Comparison of ENCODE assay signal across 9 cellular contexts in the genomic region with DNA sequence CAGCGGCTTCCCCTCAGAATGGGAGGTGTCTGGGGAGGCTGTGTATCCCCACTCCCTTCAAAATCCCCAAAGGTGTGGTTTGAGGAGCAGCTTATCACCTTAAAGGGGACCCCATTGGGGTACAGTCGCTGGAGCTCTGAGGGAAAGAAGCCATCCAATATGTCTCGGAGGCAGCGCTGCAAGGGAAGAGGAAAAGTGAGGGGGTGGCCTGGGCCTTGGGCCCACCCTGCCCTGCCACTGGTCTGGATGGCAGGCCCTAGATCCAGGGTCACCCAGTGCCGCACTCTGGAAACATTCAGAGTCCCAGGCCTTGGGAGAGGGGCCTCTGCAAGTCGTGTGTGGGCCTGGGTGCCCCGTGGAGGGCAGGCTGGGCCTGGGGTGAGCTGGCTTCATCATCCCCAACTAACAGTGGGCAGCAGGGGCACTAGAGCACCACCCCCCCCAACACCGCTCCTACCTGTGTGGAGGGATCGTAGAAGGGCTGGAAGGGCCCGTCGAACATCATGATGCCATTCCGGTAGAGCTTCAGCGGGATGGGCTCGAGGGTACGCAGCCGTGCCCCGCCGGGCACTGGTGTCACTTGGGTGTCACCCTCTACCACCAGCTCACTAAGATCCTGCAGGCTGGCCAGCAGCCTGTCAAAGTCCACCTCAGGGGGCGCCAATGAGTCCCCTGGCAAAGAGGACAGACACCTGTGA. TPM values are rescaled to one million over a fixed set of nuclear protein-coding genes. Genes with fewer than 3 reads are reported as not detected.
DNase-seq lines count a peak whose midpoint lies in the region; ATAC-seq, FAIRE-seq and TF ChIP-seq lines count a peak whose summit lies in the region.
"Had no signal": no experiment of that assay in that cellular context is flagged by ENCODE, and none has a peak within 500 bp of the region (broad histone marks: within the 10 kb centered on the region; RNA-seq: fewer than 3 reads in every experiment).

No MANE protein-coding gene starts in this region.

- intact Hi-C loops in transverse colon (cut with DNase I; ENCODE audit: low total_unique reads) (no loop called here), testis (cut with DNase I; ENCODE audit: low total_unique reads) (no loop called here)

- no peak for DNase-seq in CD8-positive, alpha-beta memory T cell
- DNase-seq in HUDEP-2 (lab: John Stamatoyannopoulos, UW; ENCODE audit: unreplicated experiment in 76 of 76) (peak in 61 of 76 experiments; percentile 4 to 73 (median 48)), right atrium auricular region (ENCODE audit: low spot score) (no peak), transverse colon (peak; percentile 52), glomerular visceral epithelial cell (ENCODE audit: extremely low spot score) (no peak), urothelium cell line (ENCODE audit: low spot score) (no peak), testis (no peak)
- DNase-seq in activated CD8-positive, alpha-beta memory T cell treated with anti-CD3 and anti-CD28 coated beads, Interleukin-2, amount 10 ng/mL, durations not matched to agents 7 days and 5 days = peak; percentile 76

- TF ChIP-seq POLR2A in transverse colon (IDR thresholded peaks at IDR 0.05) (no peak), testis (IDR thresholded peaks at IDR 0.05) (no peak)

- FAIRE-seq in urothelium cell line (lab: Jason Lieb, UNC) = no peak

- H3K9me3 Mint-ChIP-seq in CD8-positive, alpha-beta memory T cell = no peaks in the 10 kb centered on the region
- no peaks in the 10 kb centered on the region for H3K9me3 Mint-ChIP-seq in activated CD8-positive, alpha-beta memory T cell treated with anti-CD3 and anti-CD28 coated beads, Interleukin-2, amount 10 ng/mL, durations not matched to agents 7 days and 5 days (ENCODE audit: low read depth)
- H3K9me3 Mint-ChIP-seq: nephron had no signal

- WGBS in transverse colon (ENCODE audit: low coverage in 1 of 2), 2 donors = 76 to 93% methylated on average over 3 to 15 of the region's 19 CpGs
- WGBS in testis, 2 donors = 88 to 100% methylated on average over 1 to 19 of the region's 19 CpGs

- peak in 1 of 2 donors; percentile 34 for TF ChIP-seq CTCF in right atrium auricular region (IDR thresholded peaks at IDR 0.05)
- peak in 3 of 5 experiments; percentile 18 to 34 (median 31) for TF ChIP-seq CTCF in transverse colon (IDR thresholded peaks at IDR 0.05)
- peak in 1 of 3 experiments; percentile 10 for TF ChIP-seq CTCF in testis (IDR thresholded peaks at IDR 0.05)

- H3K9me3 ChIP-seq in CD8-positive, alpha-beta memory T cell (ENCODE audit: low read length) = no peaks in the 10 kb centered on the region
- H3K9me3 ChIP-seq in right atrium auricular region (no peaks in the 10 kb centered on the region), transverse colon (no peaks in the 10 kb centered on the region), testis (no peaks in the 10 kb centered on the region)

- peak overlapping the region; percentile 40 for H3K4me3 ChIP-seq in CD8-positive, alpha-beta memory T cell (ENCODE audit: low read length)
- H3K4me3 ChIP-seq in right atrium auricular region (no peak overlapping the region), transverse colon (no peak overlapping the region), testis (no peak overlapping the region)

- H3K4me3 Mint-ChIP-seq in CD8-positive, alpha-beta memory T cell = peak overlapping the region in 5 of 7 donors; percentile 19 to 94 (median 87)
- no peak overlapping the region for H3K4me3 Mint-ChIP-seq in activated CD8-positive, alpha-beta memory T cell treated with anti-CD3 and anti-CD28 coated beads, Interleukin-2, amount 10 ng/mL, durations not matched to agents 7 days and 5 days

- H3K27ac ChIP-seq in CD8-positive, alpha-beta memory T cell (ENCODE audit: low read depth, low read length) = peak overlapping the region; percentile 60
- H3K27ac ChIP-seq in right atrium auricular region (peak overlapping the region; percentile 68 to 80), transverse colon (peak overlapping the region; percentile 65 to 98 (median 86)), testis (no peak overlapping the region)

- ATAC-seq in activated CD8-positive, alpha-beta memory T cell treated with anti-CD3 and anti-CD28 coated beads, Interleukin-2, amount 10 ng/mL, durations not matched to agents 7 days and 5 days = no peak

- no peaks in the 10 kb centered on the region for H3K36me3 ChIP-seq in CD8-positive, alpha-beta memory T cell (ENCODE audit: insufficient read depth, low read length)
- H3K36me3 ChIP-seq in right atrium auricular region = no peaks in the 10 kb centered on the region
- H3K36me3 ChIP-seq in transverse colon = no peaks in the 10 kb centered on the region
- no peaks in the 10 kb centered on the region for H3K36me3 ChIP-seq in testis (ENCODE audit: low read depth, missing control alignments)

- no peaks in the 10 kb centered on the region for H3K27me3 ChIP-seq in CD8-positive, alpha-beta memory T cell (ENCODE audit: insufficient read depth, low read length, poor library complexity, severe bottlenecking)
- no peaks in the 10 kb centered on the region for H3K27me3 ChIP-seq in right atrium auricular region
- no peaks in the 10 kb centered on the region for H3K27me3 ChIP-seq in transverse colon
- no peaks in the 10 kb centered on the region for H3K27me3 ChIP-seq in testis

- H3K4me1 ChIP-seq in CD8-positive, alpha-beta memory T cell (ENCODE audit: insufficient read depth, low read length) = peaks cover 99% of the 10 kb centered on the region
- peaks cover 0 to 76% of the 10 kb centered on the region in 2 donors for H3K4me1 ChIP-seq in right atrium auricular region
- H3K4me1 ChIP-seq in transverse colon = peaks cover 13 to 72% (median 47%) of the 10 kb centered on the region in 4 donors
- peaks cover 22% of the 10 kb centered on the region for H3K4me1 ChIP-seq in testis

- POLR2A ChIA-PET in CD8-positive, alpha-beta memory T cell (lab: Charles Lee) = interaction anchor here (0.5 to 10.6 kb wide), 11 partner anchors 8 to 217 kb away, joined by 3 to 287 read pairs (median 6); partner anchors contain the start of genes CD52 and UBXN11

- H3K4me1 Mint-ChIP-seq in CD8-positive, alpha-beta memory T cell = peaks cover 90 to 98% (median 95%) of the 10 kb centered on the region in 3 donors
- H3K4me1 Mint-ChIP-seq in activated CD8-positive, alpha-beta memory T cell treated with anti-CD3 and anti-CD28 coated beads, Interleukin-2, amount 10 ng/mL, durations not matched to agents 7 days and 5 days = peaks cover 97% of the 10 kb centered on the region

- no peak for TF ChIP-seq EP300 in transverse colon (IDR thresholded peaks at IDR 0.05; ENCODE audit: low read depth)

- no peaks in the 10 kb centered on the region for H3K27me3 Mint-ChIP-seq in CD8-positive, alpha-beta memory T cell
- no peaks in the 10 kb centered on the region for H3K27me3 Mint-ChIP-seq in activated CD8-positive, alpha-beta memory T cell treated with anti-CD3 and anti-CD28 coated beads, Interleukin-2, amount 10 ng/mL, durations not matched to agents 7 days and 5 days

- H3K36me3 Mint-ChIP-seq in CD8-positive, alpha-beta memory T cell = peaks cover 7 to 39% (median 8%) of the 10 kb centered on the region in 3 donors
- H3K36me3 Mint-ChIP-seq in activated CD8-positive, alpha-beta memory T cell treated with anti-CD3 and anti-CD28 coated beads, Interleukin-2, amount 10 ng/mL, durations not matched to agents 7 days and 5 days = peaks cover 36% of the 10 kb centered on the region

- in situ Hi-C loops in transverse colon (cut with MboI; ENCODE audit: low pct_ligation_motif_present in 1 of 4, low pct_unique_long_range_greater_than_20kb in 1 of 4, low sequenced_read_pairs in 3 of 4) = no loop called here

- CTCF ChIA-PET in CD8-positive, alpha-beta memory T cell (lab: Charles Lee) = interaction anchor here (0.5 to 21.9 kb wide), 21 partner anchors 8 to 593 kb away, joined by 3 to 840 read pairs (median 6); partner anchors contain the start of genes CD52, CEP85, DHDDS and UBXN11
- CTCF ChIA-PET in activated CD8-positive, alpha-beta memory T cell treated with anti-CD3 and anti-CD28 coated beads, Interleukin-2, amount 10 ng/mL, durations not matched to agents 7 days and 5 days (lab: Charles Lee) = interaction anchor here (0.6 to 21.9 kb wide), 28 partner anchors 9 to 256 kb away, joined by 3 to 1010 read pairs (median 6); partner anchors contain the start of genes CD52, CEP85, DHDDS and HMGN2

- peak overlapping the region; percentile 92 to 100 (median 99) for H3K27ac Mint-ChIP-seq in CD8-positive, alpha-beta memory T cell
- peak overlapping the region; percentile 99 for H3K27ac Mint-ChIP-seq in activated CD8-positive, alpha-beta memory T cell treated with anti-CD3 and anti-CD28 coated beads, Interleukin-2, amount 10 ng/mL, durations not matched to agents 7 days and 5 days

RNA-seq across cellular contexts. Expression of gene SH3BGRL3, which starts 5.6 kb away (rescaled TPM):
- 100 to 1,000 TPM; 447 to 472 TPM for total RNA-seq in CD8-positive, alpha-beta memory T cell
- polyA plus RNA-seq in CD8-positive, alpha-beta memory T cell = 1,786 TPM
- 100 to 1,000 TPM; 562 to 632 TPM for total RNA-seq in activated CD8-positive, alpha-beta memory T cell treated with anti-CD3 and anti-CD28 coated beads, Interleukin-2, amount 10 ng/mL, durations not matched to agents 7 days and 5 days
- 10 to 100 TPM; 24.8 to 66.0 TPM for total RNA-seq in right atrium auricular region
- total RNA-seq in transverse colon = 100 to 1,000 TPM; 134 to 314 (median 215) TPM
- total RNA-seq in testis = 10 to 100 TPM; 24.4 to 25.4 TPM
- polyA plus RNA-seq in testis (ENCODE audit: insufficient read depth, low read depth, low replicate concordance) = 76.6 TPM

RNA-seq across cellular contexts. Expression of gene UBXN11, which starts 20.9 kb away (rescaled TPM):
- total RNA-seq in CD8-positive, alpha-beta memory T cell = 10 to 100 TPM; 35.2 to 35.8 TPM
- 14.3 TPM for polyA plus RNA-seq in CD8-positive, alpha-beta memory T cell
- total RNA-seq in activated CD8-positive, alpha-beta memory T cell treated with anti-CD3 and anti-CD28 coated beads, Interleukin-2, amount 10 ng/mL, durations not matched to agents 7 days and 5 days = 10 to 100 TPM; 27.7 to 39.3 TPM
- total RNA-seq in right atrium auricular region (1 to 10 TPM; 4.5 to 7.4 TPM), transverse colon (10 to 100 TPM in 2 of 4 donors, 1 to 10 TPM in 2; 4.9 to 17.9 (median 12.0) TPM), testis (10 to 100 TPM; 39.7 to 51.7 TPM)
- 65.9 TPM for polyA plus RNA-seq in testis (ENCODE audit: insufficient read depth, low read depth, low replicate concordance)

RNA-seq across cellular contexts. Expression of gene CD52, which starts 32.2 kb away (rescaled TPM):
- total RNA-seq in CD8-positive, alpha-beta memory T cell = 100 to 1,000 TPM; 355 to 388 TPM
- 7,622 TPM for polyA plus RNA-seq in CD8-positive, alpha-beta memory T cell
- 100 to 1,000 TPM; 951 to 971 TPM for total RNA-seq in activated CD8-positive, alpha-beta memory T cell treated with anti-CD3 and anti-CD28 coated beads, Interleukin-2, amount 10 ng/mL, durations not matched to agents 7 days and 5 days
- 1 to 10 TPM; 4.9 to 5.8 TPM for total RNA-seq in right atrium auricular region
- 10 to 100 TPM in 2 of 4 donors, 1 to 10 TPM in 1, not detected in 1; 5.3 to 56.1 (median 21.1) TPM for total RNA-seq in transverse colon
- total RNA-seq in testis = 1 to 10 TPM in 1 of 2 donors, not detected in 1; 3.0 TPM
- 23.8 TPM for polyA plus RNA-seq in testis (ENCODE audit: insufficient read depth, low read depth, low replicate concordance)

RNA-seq across cellular contexts. Expression of gene CEP85, which starts 51.5 kb away (rescaled TPM):
- 10 to 100 TPM; 28.8 to 29.7 TPM for total RNA-seq in CD8-positive, alpha-beta memory T cell
- polyA plus RNA-seq in CD8-positive, alpha-beta memory T cell = 7.7 TPM
- total RNA-seq in activated CD8-positive, alpha-beta memory T cell treated with anti-CD3 and anti-CD28 coated beads, Interleukin-2, amount 10 ng/mL, durations not matched to agents 7 days and 5 days = 10 to 100 TPM; 42.0 to 56.3 TPM
- total RNA-seq in right atrium auricular region (100 to 1,000 TPM in 1 of 2 donors, 10 to 100 TPM in 1; 31.2 to 104 TPM), transverse colon (10 to 100 TPM in 3 of 4 donors, 1 to 10 TPM in 1; 8.6 to 73.8 (median 13.6) TPM), testis (10 to 100 TPM; 52.1 to 61.8 TPM)
- 82.5 TPM for polyA plus RNA-seq in testis (ENCODE audit: insufficient read depth, low read depth, low replicate concordance)

Comparison
In these comparisons a context has a peak if more than half of its experiments do, and no peak if none do; other contexts are left out.
1. DNase-seq: peak in HUDEP-2 (61 of 76), activated CD8-positive, alpha-beta memory T cell treated with anti-CD3 and anti-CD28 coated beads, Interleukin-2, amount 10 ng/mL, durations not matched to agents 7 days and 5 days (single experiment) and transverse colon (single experiment); none in CD8-positive, alpha-beta memory T cell (0 of 5), right atrium auricular region (single experiment), glomerular visceral epithelial cell (single experiment), urothelium cell line (single experiment) and testis (single experiment).
2. H3K27ac ChIP-seq: peak in CD8-positive, alpha-beta memory T cell (single experiment), right atrium auricular region (2 of 2) and transverse colon (4 of 4); none in testis (0 of 2).
3. RNA of gene CD52, which starts 32.2 kb away (total RNA-seq): 951 to 971 TPM in activated CD8-positive, alpha-beta memory T cell treated with anti-CD3 and anti-CD28 coated beads, Interleukin-2, amount 10 ng/mL, durations not matched to agents 7 days and 5 days and 355 to 388 TPM in CD8-positive, alpha-beta memory T cell; 5.3 to 56.1 TPM in transverse colon, 4.9 to 5.8 TPM in right atrium auricular region and 3.0 TPM in testis; every median in the first group is over 4 times any median in the second.